Comparison of ENCODE assay signal across 35 cellular contexts in the genomic region with DNA sequence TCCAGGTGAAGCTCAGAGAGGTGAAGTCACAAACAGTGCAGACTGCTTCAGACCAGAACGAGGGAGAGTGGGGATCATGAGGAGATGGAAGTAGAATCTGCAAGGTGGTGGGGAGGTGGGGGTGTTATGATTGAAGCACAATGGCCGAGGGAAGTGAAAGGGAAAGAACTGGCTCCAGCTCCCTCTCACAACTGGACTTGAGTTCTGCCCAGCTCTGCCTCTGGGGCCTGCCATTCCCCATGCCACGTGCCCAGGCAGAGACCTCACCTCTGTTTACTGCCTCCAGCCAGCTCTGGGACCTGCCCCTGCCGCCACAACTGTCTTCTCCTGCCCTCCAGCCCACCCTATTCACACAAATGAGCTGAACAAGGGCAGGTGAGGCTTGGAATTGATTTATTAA. TPM values are rescaled to one million over a fixed set of nuclear protein-coding genes. Genes with fewer than 3 reads are reported as not detected.
"Had no signal": no experiment of that assay in that cellular context is flagged by ENCODE, and none has a peak within 500 bp of the region (broad histone marks: within the 10 kb centered on the region; RNA-seq: fewer than 3 reads in every experiment).

No MANE protein-coding gene starts in this region.

- H3K27ac Mint-ChIP-seq: activated naive CD4-positive, alpha-beta T cell treated with anti-CD3 and anti-CD28 coated beads for 36 hours; activated naive CD8-positive, alpha-beta T cell treated with anti-CD3 and anti-CD28 coated beads for 36 hours; activated T-helper 1 cell treated with anti-CD3 and anti-CD28 coated beads, Interleukin-12 subunit alpha, Interleukin-12 subunit beta, Interleukin-2, Interleukin-4 antibody, amounts not matched to agents 30 ng/mL and 10 ng/mL and 1 ng/mL, durations not matched to agents 14 hours and 24 hours and 36 hours; dendritic cell treated with granulocyte-macrophage colony-stimulating factor and Interleukin-4, amounts not matched to agents 40 ng/mL and 50 ng/mL, for 4 days; endodermal cell; nephron; stimulated activated effector memory CD8-positive, alpha-beta T cell treated with anti-CD3 and anti-CD28 coated beads, Interleukin-12 subunit alpha, Interleukin-12 subunit beta, amount 100 ng/mL, for 72 hours; stimulated activated naive CD8-positive, alpha-beta T cell treated with anti-CD3 and anti-CD28 coated beads, Interleukin-15, Interleukin-2, amounts not matched to agents 100 ng/mL and 50 ng/mL, for 24 hours; T-helper 1 cell treated with Interleukin-12 subunit alpha and Interleukin-12 subunit beta and Interleukin-4 antibody, amounts not matched to agents 30 μg/mL and 1 μg/mL, for 36 hours had no signal

- H3K27ac ChIP-seq: esophagus muscularis mucosa, hepatocyte, lower lobe of right lung, neutrophil, pancreas, prostate gland, SK-N-MC, thoracic aorta, vagina, WERI-Rb-1 had no signal

- H3K36me3 ChIP-seq: adrenal gland, lower lobe of right lung, neutrophil, pancreas, prostate gland, thoracic aorta, vagina, WERI-Rb-1 had no signal

- DNase-seq: activated CD4-positive, alpha-beta T cell treated with anti-CD3 and anti-CD28 coated beads for 48 hours; activated CD4-positive, alpha-beta T cell treated with anti-CD3 and anti-CD28 coated beads, Interleukin-2, amount 50 U/mL, for 48 hours; activated CD8-positive, alpha-beta memory T cell treated with anti-CD3 and anti-CD28 coated beads for 24 hours; activated effector memory CD4-positive, alpha-beta T cell treated with anti-CD3 and anti-CD28 coated beads, Interleukin-2, amount 50 U/mL, for 16 hours; activated naive CD4-positive, alpha-beta T cell treated with anti-CD3 and anti-CD28 coated beads for 36 hours; activated naive CD8-positive, alpha-beta T cell treated with anti-CD3 and anti-CD28 coated beads for 36 hours; activated T-cell treated with anti-CD3 and anti-CD28 coated beads, Interleukin-2, amount 50 U/mL, for 1 hour; aorta; caudate nucleus; endodermal cell; foreskin melanocyte; kidney; lower lobe of right lung; stimulated activated CD4-positive, alpha-beta T cell treated with anti-CD3 and anti-CD28 coated beads, Interleukin-4, amount 100 ng/mL, for 1 hour; T-helper 9 cell; trophoblast cell; WERI-Rb-1 had no signal

- ATAC-seq: activated CD4-positive, CD25-positive, alpha-beta regulatory T cell treated with anti-CD3 and anti-CD28 coated beads, Interleukin-2, amount 50 U/mL, for 24 hours; lower lobe of right lung; mucosa of descending colon; pancreas; stimulated activated effector memory CD8-positive, alpha-beta T cell treated with anti-CD3 and anti-CD28 coated beads, Interleukin-12 subunit alpha, Interleukin-12 subunit beta, amount 100 ng/mL, for 72 hours had no signal

- H3K9me3 ChIP-seq: adrenal gland, esophagus muscularis mucosa, lower lobe of right lung, mucosa of descending colon, neutrophil, pancreas, prostate gland, thoracic aorta, vagina had no signal

- H3K4me3 ChIP-seq: adrenal gland, esophagus muscularis mucosa, hepatocyte, lower lobe of right lung, mucosa of descending colon, pancreas, prostate gland, SK-N-MC, thoracic aorta, vagina had no signal

- H3K9me3 Mint-ChIP-seq: activated naive CD4-positive, alpha-beta T cell treated with anti-CD3 and anti-CD28 coated beads for 36 hours; activated naive CD8-positive, alpha-beta T cell treated with anti-CD3 and anti-CD28 coated beads for 36 hours; activated T-helper 1 cell treated with anti-CD3 and anti-CD28 coated beads, Interleukin-12 subunit alpha, Interleukin-12 subunit beta, Interleukin-2, Interleukin-4 antibody, amounts not matched to agents 30 ng/mL and 10 ng/mL and 1 ng/mL, durations not matched to agents 14 hours and 24 hours and 36 hours; brain; dendritic cell treated with granulocyte-macrophage colony-stimulating factor and Interleukin-4, amounts not matched to agents 40 ng/mL and 50 ng/mL, for 4 days; endodermal cell; nephron; stimulated activated effector memory CD8-positive, alpha-beta T cell treated with anti-CD3 and anti-CD28 coated beads, Interleukin-12 subunit alpha, Interleukin-12 subunit beta, amount 100 ng/mL, for 72 hours; stimulated activated naive CD8-positive, alpha-beta T cell treated with anti-CD3 and anti-CD28 coated beads, Interleukin-15, Interleukin-2, amounts not matched to agents 100 ng/mL and 50 ng/mL, for 24 hours; T-helper 1 cell treated with Interleukin-12 subunit alpha and Interleukin-12 subunit beta and Interleukin-4 antibody, amounts not matched to agents 30 μg/mL and 1 μg/mL, for 36 hours had no signal

- H3K36me3 Mint-ChIP-seq: activated naive CD8-positive, alpha-beta T cell treated with anti-CD3 and anti-CD28 coated beads for 36 hours; brain had no signal

- H2AFZ ChIP-seq: hepatocyte had no signal

- H3K4me3 Mint-ChIP-seq: activated naive CD4-positive, alpha-beta T cell treated with anti-CD3 and anti-CD28 coated beads for 36 hours; activated naive CD8-positive, alpha-beta T cell treated with anti-CD3 and anti-CD28 coated beads for 36 hours; activated T-helper 1 cell treated with anti-CD3 and anti-CD28 coated beads, Interleukin-12 subunit alpha, Interleukin-12 subunit beta, Interleukin-2, Interleukin-4 antibody, amounts not matched to agents 30 ng/mL and 10 ng/mL and 1 ng/mL, durations not matched to agents 14 hours and 24 hours and 36 hours; brain; dendritic cell treated with granulocyte-macrophage colony-stimulating factor and Interleukin-4, amounts not matched to agents 40 ng/mL and 50 ng/mL, for 4 days; endodermal cell; nephron; stimulated activated effector memory CD8-positive, alpha-beta T cell treated with anti-CD3 and anti-CD28 coated beads, Interleukin-12 subunit alpha, Interleukin-12 subunit beta, amount 100 ng/mL, for 72 hours; stimulated activated naive CD8-positive, alpha-beta T cell treated with anti-CD3 and anti-CD28 coated beads, Interleukin-15, Interleukin-2, amounts not matched to agents 100 ng/mL and 50 ng/mL, for 24 hours; T-helper 1 cell treated with Interleukin-12 subunit alpha and Interleukin-12 subunit beta and Interleukin-4 antibody, amounts not matched to agents 30 μg/mL and 1 μg/mL, for 36 hours had no signal

- H3K27me3 ChIP-seq: vagina had no signal

RNA-seq across cellular contexts. Expression of gene PNMT, which starts 2.5 kb away (rescaled TPM):
- total RNA-seq: activated naive CD4-positive, alpha-beta T cell treated with anti-CD3 and anti-CD28 coated beads for 36 hours; activated naive CD8-positive, alpha-beta T cell treated with anti-CD3 and anti-CD28 coated beads for 36 hours; activated T-helper 1 cell treated with anti-CD3 and anti-CD28 coated beads, Interleukin-12 subunit alpha, Interleukin-12 subunit beta, Interleukin-2, Interleukin-4 antibody, amounts not matched to agents 30 ng/mL and 10 ng/mL and 1 ng/mL, durations not matched to agents 14 hours and 24 hours and 36 hours had no signal
